Comparison of ENCODE assay signal across 8 cellular contexts in the genomic region with DNA sequence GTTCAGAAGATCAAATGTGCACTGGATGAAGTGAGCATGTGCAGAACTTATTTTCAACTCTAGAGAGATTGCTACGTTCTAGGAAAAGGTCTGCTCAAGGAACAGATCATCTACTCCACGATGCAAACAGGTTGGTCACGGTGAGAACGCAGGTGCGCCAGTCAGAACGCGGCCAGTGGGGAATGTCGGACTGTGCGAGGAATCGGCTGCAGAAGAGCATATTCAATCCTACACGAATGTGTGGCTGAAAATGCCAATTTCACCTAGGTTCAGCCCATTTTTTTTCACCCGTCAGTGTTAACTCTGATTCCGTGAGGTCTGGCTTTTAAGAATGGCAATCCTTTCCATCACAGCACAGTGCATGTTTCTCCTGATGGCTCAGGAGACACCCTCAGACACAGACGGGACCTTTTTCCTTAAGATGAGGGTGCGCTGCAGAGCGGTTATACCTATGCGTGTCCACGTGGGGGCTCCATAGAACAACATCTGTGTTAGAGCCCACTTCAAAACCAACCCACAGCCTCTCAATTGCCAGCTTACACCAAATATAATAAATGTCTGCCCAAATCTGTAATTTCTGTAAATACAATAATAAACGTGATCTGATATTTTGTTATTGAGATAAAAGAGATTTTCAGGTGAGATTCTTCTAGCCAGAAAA.
DNase-seq lines count a peak whose midpoint lies in the region; TF ChIP-seq lines count a peak whose summit lies in the region.

No MANE protein-coding gene starts in this region.

- H3K27me3 Mint-ChIP-seq in HFFc6 (ENCODE audit: insufficient read depth), result peaks cover 4% of the 10 kb centered on the region

- no peaks in the 10 kb centered on the region for H3K4me1 Mint-ChIP-seq in HFFc6 (ENCODE audit: low read depth)

- DNase-seq in activated CD4-positive, alpha-beta T cell treated with anti-CD3 and anti-CD28 coated beads for 24 hours (ENCODE audit: low read depth in 2 of 2), result peak; percentile 4 to 11
- no peak for DNase-seq in activated CD4-positive, alpha-beta T cell treated with anti-CD3 and anti-CD28 coated beads for 4 hours
- DNase-seq in HFFc6, result peak; percentile 24
- peak; percentile 64 for DNase-seq in NCI-H1092 (lab: John Stamatoyannopoulos, UW)
- DNase-seq in SKM-1 treated with dmso at 0.1 percent for 144 hours (lab: John Stamatoyannopoulos, UW; ENCODE audit: unreplicated experiment), result peak; percentile 67
- no peak for DNase-seq in coronary artery (ENCODE audit: low spot score)
- DNase-seq in stomach, result peak; percentile 63

- 37% methylated on average over 19 of the region's 19 CpGs for WGBS in liver
- 34 to 39% (median 35%) methylated on average over 19 of the region's 19 CpGs for WGBS in stomach, 5 donors

- H3K4me3 Mint-ChIP-seq in HFFc6, result no peak overlapping the region

- H3K36me3 Mint-ChIP-seq in HFFc6 (ENCODE audit: low read depth), result no peaks in the 10 kb centered on the region

- H3K9me3 Mint-ChIP-seq in HFFc6, result no peaks in the 10 kb centered on the region

- H3K27ac ChIP-seq in coronary artery (no peak overlapping the region), liver (ENCODE audit: low read depth in 1 of 2, low read length in 2 of 2) (no peak overlapping the region), stomach (no peak overlapping the region)

- TF ChIP-seq EP300 in stomach (IDR thresholded peaks at IDR 0.05), result no peak

- H3K9me3 ChIP-seq in liver (ENCODE audit: control insufficient read depth in 4 of 4, low read length in 3 of 4) (no peaks in the 10 kb centered on the region), stomach (no peaks in the 10 kb centered on the region)

- TF ChIP-seq RAD21 in liver (IDR thresholded peaks at IDR 0.05), result peak; percentile 83 to 86

- no peak overlapping the region for H3K9ac ChIP-seq in liver (ENCODE audit: low read depth in 1 of 2, low read length in 2 of 2)

- H3K27me3 ChIP-seq in liver (ENCODE audit: control insufficient read depth in 4 of 4, insufficient read depth in 4 of 4, low read length in 3 of 4) (peaks cover 0 to 2% (median 0%) of the 10 kb centered on the region in 4 donors), stomach (peaks cover 0 to 40% (median 3%) of the 10 kb centered on the region in 3 donors)

- no peaks in the 10 kb centered on the region for H3K36me3 ChIP-seq in liver (ENCODE audit: control insufficient read depth in 4 of 4, insufficient read depth in 3 of 4, low read depth in 1 of 4, low read length in 3 of 4)
- no peaks in the 10 kb centered on the region for H3K36me3 ChIP-seq in stomach

- H3K4me1 ChIP-seq in liver (ENCODE audit: control insufficient read depth in 4 of 4, insufficient read depth in 4 of 4, low read length in 3 of 4) (peaks cover 0 to 10% (median 7%) of the 10 kb centered on the region in 4 donors), stomach (peaks cover 0 to 2% (median 0%) of the 10 kb centered on the region in 4 donors)

- H3K27ac Mint-ChIP-seq in HFFc6, result no peak overlapping the region

- TF ChIP-seq CTCF in HFFc6 (IDR thresholded peaks at IDR 0.05) (peak; percentile 78), coronary artery (IDR thresholded peaks at IDR 0.05) (peak; percentile 53), liver (IDR thresholded peaks at IDR 0.05; ENCODE audit: low read depth, low read length, missing input control) (peak; percentile 85), stomach (IDR thresholded peaks at IDR 0.05) (peak in 5 of 7 experiments; percentile 49 to 77 (median 67))

- intact Hi-C loops in stomach (cut with DNase I; ENCODE audit: low total_unique reads), result no loop called here

- H3K4me3 ChIP-seq in coronary artery (no peak overlapping the region), liver (ENCODE audit: low read depth in 1 of 3, low read length in 3 of 3) (no peak overlapping the region), stomach (no peak overlapping the region)

- no peak for TF ChIP-seq POLR2A in stomach (IDR thresholded peaks at IDR 0.05)

TF ChIP-seq in liver, 16 proteins besides CTCF, POLR2A, EP300 and RAD21:
- no peak for TF ChIP-seq YY1 (IDR thresholded peaks at IDR 0.05)
- TF ChIP-seq SP1 (IDR thresholded peaks at IDR 0.05), result no peak
- TF ChIP-seq JUND (IDR thresholded peaks at IDR 0.05), result no peak
- TF ChIP-seq FOXA1 (IDR thresholded peaks at IDR 0.05), result no peak
- TF ChIP-seq RXRA (IDR thresholded peaks at IDR 0.05), result no peak
- TF ChIP-seq, protein P1, sequence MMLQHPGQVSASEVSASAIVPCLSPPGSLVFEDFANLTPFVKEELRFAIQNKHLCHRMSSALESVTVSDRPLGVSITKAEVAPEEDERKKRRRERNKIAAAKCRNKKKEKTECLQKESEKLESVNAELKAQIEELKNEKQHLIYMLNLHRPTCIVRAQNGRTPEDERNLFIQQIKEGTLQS (IDR thresholded peaks at IDR 0.05), result no peak
- no peak for TF ChIP-seq HNF4G (IDR thresholded peaks at IDR 0.05)
- TF ChIP-seq FOXA2 (IDR thresholded peaks at IDR 0.05), result no peak
- TF ChIP-seq TAF1 (conservative IDR thresholded peaks at IDR 0.05), result no peak
- TF ChIP-seq, protein P2, sequence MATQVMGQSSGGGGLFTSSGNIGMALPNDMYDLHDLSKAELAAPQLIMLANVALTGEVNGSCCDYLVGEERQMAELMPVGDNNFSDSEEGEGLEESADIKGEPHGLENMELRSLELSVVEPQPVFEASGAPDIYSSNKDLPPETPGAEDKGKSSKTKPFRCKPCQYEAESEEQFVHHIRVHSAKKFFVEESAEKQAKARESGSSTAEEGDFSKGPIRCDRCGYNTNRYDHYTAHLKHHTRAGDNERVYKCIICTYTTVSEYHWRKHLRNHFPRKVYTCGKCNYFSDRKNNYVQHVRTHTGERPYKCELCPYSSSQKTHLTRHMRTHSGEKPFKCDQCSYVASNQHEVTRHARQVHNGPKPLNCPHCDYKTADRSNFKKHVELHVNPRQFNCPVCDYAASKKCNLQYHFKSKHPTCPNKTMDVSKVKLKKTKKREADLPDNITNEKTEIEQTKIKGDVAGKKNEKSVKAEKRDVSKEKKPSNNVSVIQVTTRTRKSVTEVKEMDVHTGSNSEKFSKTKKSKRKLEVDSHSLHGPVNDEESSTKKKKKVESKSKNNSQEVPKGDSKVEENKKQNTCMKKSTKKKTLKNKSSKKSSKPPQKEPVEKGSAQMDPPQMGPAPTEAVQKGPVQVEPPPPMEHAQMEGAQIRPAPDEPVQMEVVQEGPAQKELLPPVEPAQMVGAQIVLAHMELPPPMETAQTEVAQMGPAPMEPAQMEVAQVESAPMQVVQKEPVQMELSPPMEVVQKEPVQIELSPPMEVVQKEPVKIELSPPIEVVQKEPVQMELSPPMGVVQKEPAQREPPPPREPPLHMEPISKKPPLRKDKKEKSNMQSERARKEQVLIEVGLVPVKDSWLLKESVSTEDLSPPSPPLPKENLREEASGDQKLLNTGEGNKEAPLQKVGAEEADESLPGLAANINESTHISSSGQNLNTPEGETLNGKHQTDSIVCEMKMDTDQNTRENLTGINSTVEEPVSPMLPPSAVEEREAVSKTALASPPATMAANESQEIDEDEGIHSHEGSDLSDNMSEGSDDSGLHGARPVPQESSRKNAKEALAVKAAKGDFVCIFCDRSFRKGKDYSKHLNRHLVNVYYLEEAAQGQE (IDR thresholded peaks at IDR 0.05), result no peak
- TF ChIP-seq NR2F2 (IDR thresholded peaks at IDR 0.05), result no peak
- no peak for TF ChIP-seq HNF4A (conservative IDR thresholded peaks at IDR 0.05)
- TF ChIP-seq, protein P3, sequence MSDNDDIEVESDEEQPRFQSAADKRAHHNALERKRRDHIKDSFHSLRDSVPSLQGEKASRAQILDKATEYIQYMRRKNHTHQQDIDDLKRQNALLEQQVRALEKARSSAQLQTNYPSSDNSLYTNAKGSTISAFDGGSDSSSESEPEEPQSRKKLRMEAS (IDR thresholded peaks at IDR 0.05), result no peak
- no peak for TF ChIP-seq EGR1 (IDR thresholded peaks at IDR 0.05; ENCODE audit: low read depth in 2 of 2)
- TF ChIP-seq, protein P4, sequence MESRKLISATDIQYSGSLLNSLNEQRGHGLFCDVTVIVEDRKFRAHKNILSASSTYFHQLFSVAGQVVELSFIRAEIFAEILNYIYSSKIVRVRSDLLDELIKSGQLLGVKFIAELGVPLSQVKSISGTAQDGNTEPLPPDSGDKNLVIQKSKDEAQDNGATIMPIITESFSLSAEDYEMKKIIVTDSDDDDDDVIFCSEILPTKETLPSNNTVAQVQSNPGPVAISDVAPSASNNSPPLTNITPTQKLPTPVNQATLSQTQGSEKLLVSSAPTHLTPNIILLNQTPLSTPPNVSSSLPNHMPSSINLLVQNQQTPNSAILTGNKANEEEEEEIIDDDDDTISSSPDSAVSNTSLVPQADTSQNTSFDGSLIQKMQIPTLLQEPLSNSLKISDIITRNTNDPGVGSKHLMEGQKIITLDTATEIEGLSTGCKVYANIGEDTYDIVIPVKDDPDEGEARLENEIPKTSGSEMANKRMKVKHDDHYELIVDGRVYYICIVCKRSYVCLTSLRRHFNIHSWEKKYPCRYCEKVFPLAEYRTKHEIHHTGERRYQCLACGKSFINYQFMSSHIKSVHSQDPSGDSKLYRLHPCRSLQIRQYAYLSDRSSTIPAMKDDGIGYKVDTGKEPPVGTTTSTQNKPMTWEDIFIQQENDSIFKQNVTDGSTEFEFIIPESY (IDR thresholded peaks at IDR 0.05), result no peak
- TF ChIP-seq GABPA (IDR thresholded peaks at IDR 0.05 in 1 of 2, conservative IDR thresholded peaks at IDR 0.05 in 1 of 2), result no peak

Comparison
In these comparisons a context has a peak if more than half of its experiments do, and no peak if none do; other contexts are left out.
1. DNase-seq: peak in activated CD4-positive, alpha-beta T cell treated with anti-CD3 and anti-CD28 coated beads for 24 hours (2 of 2), HFFc6 (single experiment), NCI-H1092 (single experiment), SKM-1 treated with dmso at 0.1 percent for 144 hours (single experiment) and stomach (single experiment); none in activated CD4-positive, alpha-beta T cell treated with anti-CD3 and anti-CD28 coated beads for 4 hours (0 of 2) and coronary artery (single experiment).
2. Peak in every context shown above with its lines, with median percentiles within 50 percentile points of each other: CTCF ChIP-seq.